ENCODE assay signal across 2 cellular contexts in the genomic region with DNA sequence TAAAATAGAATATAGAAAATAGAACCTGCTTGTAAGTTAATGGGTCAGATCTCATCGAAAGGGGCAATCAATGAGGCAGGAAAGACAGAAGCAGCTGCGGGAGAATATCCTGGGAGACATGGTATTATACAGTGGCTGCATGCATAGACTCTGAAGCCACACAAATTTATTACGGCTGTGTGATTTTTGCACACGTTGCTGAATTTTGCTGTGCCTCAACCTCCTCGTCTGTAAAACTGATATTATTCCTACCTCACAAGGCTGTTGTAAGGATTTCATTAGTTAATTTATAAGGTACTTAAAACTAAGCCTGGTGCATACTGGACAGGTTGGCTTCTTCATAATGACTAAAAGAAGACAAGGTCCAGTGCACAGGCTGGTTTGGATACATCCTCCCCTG.
A peak's percentile ranks its signal among the peaks of the same experiment; 100 is the strongest.
TF ChIP-seq lines count a peak whose summit lies in the region.

No MANE protein-coding gene starts in this region.

TF ChIP-seq in HepG2, 621 proteins besides CTCF, POLR2A, EP300 and RAD21:
- TF ChIP-seq SYNCRIP (IDR thresholded peaks at IDR 0.05; ENCODE audit: insufficient read depth, low read depth, low read length) (no peak), MAFK (conservative IDR thresholded peaks at IDR 0.05 in 1 of 2, IDR thresholded peaks at IDR 0.05 in 1 of 2; ENCODE audit: low read length in 2 of 2) (peak; percentile 54 to 72), ZNF333 (CRISPR knock-in tag; IDR thresholded peaks at IDR 0.05; ENCODE audit: borderline replicate concordance) (no peak), GATAD1 (CRISPR knock-in tag; IDR thresholded peaks at IDR 0.05) (no peak), PCBP1 (IDR thresholded peaks at IDR 0.05; ENCODE audit: borderline replicate concordance, low read depth, low read length) (no peak), PAWR (CRISPR knock-in tag; IDR thresholded peaks at IDR 0.05; ENCODE audit: borderline replicate concordance) (no peak), REL (CRISPR knock-in tag; conservative IDR thresholded peaks at IDR 0.05) (no peak), IRF2 (CRISPR knock-in tag; IDR thresholded peaks at IDR 0.05) (no peak), SRY (CRISPR knock-in tag; IDR thresholded peaks at IDR 0.05) (no peak), PAX8 (CRISPR knock-in tag; IDR thresholded peaks at IDR 0.05; ENCODE audit: borderline replicate concordance) (no peak), ZSCAN29 (CRISPR knock-in tag; conservative IDR thresholded peaks at IDR 0.05) (no peak), MAFF (IDR thresholded peaks at IDR 0.05; ENCODE audit: low read depth, low read length) (peak; percentile 72)

TF ChIP-seq in IMR-90, 13 proteins besides CTCF, POLR2A, EP300 and RAD21:
- TF ChIP-seq NFE2L2 (IDR thresholded peaks at IDR 0.05; ENCODE audit: low read depth, low read length) (no peak), SMC3 (IDR thresholded peaks at IDR 0.05; ENCODE audit: low read depth, low read length) (no peak), USF2 (IDR thresholded peaks at IDR 0.05; ENCODE audit: low read depth, low read length) (no peak), CHD1 (IDR thresholded peaks at IDR 0.05; ENCODE audit: low read depth, low read length) (no peak), RFX5 (IDR thresholded peaks at IDR 0.05; ENCODE audit: low read depth, low read length) (no peak), ELK1 (IDR thresholded peaks at IDR 0.05; ENCODE audit: borderline replicate concordance, low read depth, low read length) (no peak), FOS (IDR thresholded peaks at IDR 0.05; ENCODE audit: low read depth, low read length) (no peak)
TF ChIP-seq in IMR-90: peak in this region for 0.
